In the genomic region with DNA sequence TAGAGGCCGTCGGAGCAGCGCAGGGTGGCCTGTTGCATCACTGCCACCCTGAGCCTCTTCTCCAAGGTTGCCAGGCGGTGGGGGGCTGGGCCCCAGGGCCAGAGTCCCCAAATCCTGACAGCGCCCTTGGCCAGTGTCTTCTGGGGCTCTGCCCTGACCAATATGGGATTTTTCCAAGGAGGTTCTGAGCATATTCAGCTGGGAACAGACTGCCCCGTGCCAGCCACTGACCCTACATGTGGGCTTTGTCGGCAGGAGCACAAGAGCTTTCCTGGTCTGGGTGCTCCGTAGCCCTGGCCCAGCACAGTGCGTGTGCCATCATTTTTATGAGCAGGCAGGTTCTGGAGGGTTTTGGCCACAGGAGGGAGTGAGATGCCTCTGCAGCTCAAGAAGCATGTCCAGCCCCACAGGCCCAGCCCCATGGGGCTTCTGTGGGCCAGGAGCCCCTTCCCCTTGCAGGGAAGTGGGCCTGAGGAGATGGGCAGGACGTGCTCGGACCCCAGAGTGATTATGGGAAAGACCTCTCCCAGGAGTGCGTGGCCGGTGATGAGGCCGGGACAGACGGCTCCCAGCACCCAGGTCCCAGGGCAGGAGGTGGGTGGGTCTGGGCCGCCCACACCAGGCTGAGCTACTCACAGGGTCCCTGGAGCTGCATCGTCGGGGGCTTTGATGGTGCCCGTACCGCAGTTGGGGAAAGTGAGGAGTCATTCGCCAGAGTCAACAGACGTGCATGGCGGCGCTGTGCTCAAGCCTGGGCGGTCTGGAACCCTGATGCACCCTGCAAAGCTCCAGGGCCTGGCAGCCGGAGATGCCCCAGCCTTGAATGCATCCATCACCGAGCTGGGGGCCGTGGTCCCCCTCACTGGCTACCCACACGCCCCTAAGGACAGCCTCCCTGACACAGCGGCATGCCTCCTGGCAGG, we compare ENCODE assay signal across 12 cellular contexts.
DNase-seq lines count a peak whose midpoint lies in the region; ATAC-seq and TF ChIP-seq lines count a peak whose summit lies in the region.
"Had no signal": no experiment of that assay in that cellular context is flagged by ENCODE, and none has a peak within 500 bp of the region (broad histone marks: within the 10 kb centered on the region; RNA-seq: fewer than 3 reads in every experiment).

No MANE protein-coding gene starts in this region.

- H3K27ac ChIP-seq in right cardiac atrium (ENCODE audit: low read length) (peak overlapping the region; percentile 87), stomach smooth muscle (ENCODE audit: low read length) (peak overlapping the region; percentile 99)

- peak overlapping the region in 1 of 2 donors; percentile 37 for H3K9ac ChIP-seq in stomach smooth muscle (ENCODE audit: low read length in 2 of 2)

- no peaks in the 10 kb centered on the region for H3K9me3 Mint-ChIP-seq in effector memory CD8-positive, alpha-beta T cell
- H3K9me3 Mint-ChIP-seq: activated naive CD4-positive, alpha-beta T cell treated with anti-CD3 and anti-CD28 coated beads, Interleukin-2, amount 50 U/mL, for 24 hours; stimulated activated naive CD8-positive, alpha-beta T cell treated with anti-CD3 and anti-CD28 coated beads, Interleukin-15, Interleukin-2, amounts not matched to agents 100 ng/mL and 50 ng/mL, for 24 hours had no signal

- WGBS in right cardiac atrium = 71% methylated on average over 30 of the region's 30 CpGs

- no peak overlapping the region for H3K27ac Mint-ChIP-seq in effector memory CD8-positive, alpha-beta T cell
- H3K27ac Mint-ChIP-seq: activated naive CD4-positive, alpha-beta T cell treated with anti-CD3 and anti-CD28 coated beads, Interleukin-2, amount 50 U/mL, for 24 hours; stimulated activated naive CD8-positive, alpha-beta T cell treated with anti-CD3 and anti-CD28 coated beads, Interleukin-15, Interleukin-2, amounts not matched to agents 100 ng/mL and 50 ng/mL, for 24 hours had no signal

- H3K27me3 ChIP-seq in right cardiac atrium (ENCODE audit: control insufficient read depth, insufficient read depth) (no peaks in the 10 kb centered on the region), stomach smooth muscle (ENCODE audit: control insufficient read depth in 1 of 2, insufficient read depth in 2 of 2, low read length in 2 of 2) (no peaks in the 10 kb centered on the region)

- H3K4me3 Mint-ChIP-seq in effector memory CD8-positive, alpha-beta T cell = no peak overlapping the region
- H3K4me3 Mint-ChIP-seq: activated naive CD4-positive, alpha-beta T cell treated with anti-CD3 and anti-CD28 coated beads, Interleukin-2, amount 50 U/mL, for 24 hours; stimulated activated naive CD8-positive, alpha-beta T cell treated with anti-CD3 and anti-CD28 coated beads, Interleukin-15, Interleukin-2, amounts not matched to agents 100 ng/mL and 50 ng/mL, for 24 hours had no signal

- no peaks in the 10 kb centered on the region for H3K9me3 ChIP-seq in right cardiac atrium (ENCODE audit: control insufficient read depth, low read length)
- no peaks in the 10 kb centered on the region for H3K9me3 ChIP-seq in stomach smooth muscle (ENCODE audit: control insufficient read depth in 2 of 2, low read length in 2 of 2)

- no peaks in the 10 kb centered on the region for H3K36me3 Mint-ChIP-seq in effector memory CD8-positive, alpha-beta T cell (ENCODE audit: insufficient read depth)
- H3K36me3 Mint-ChIP-seq: activated naive CD4-positive, alpha-beta T cell treated with anti-CD3 and anti-CD28 coated beads, Interleukin-2, amount 50 U/mL, for 24 hours had no signal

- ATAC-seq in right cardiac atrium = no peak
- ATAC-seq in effector memory CD8-positive, alpha-beta T cell (replicated peaks) = no peak

- H3K27me3 Mint-ChIP-seq in effector memory CD8-positive, alpha-beta T cell = peaks cover 0 to 8% of the 10 kb centered on the region in 2 donors
- H3K27me3 Mint-ChIP-seq: activated naive CD4-positive, alpha-beta T cell treated with anti-CD3 and anti-CD28 coated beads, Interleukin-2, amount 50 U/mL, for 24 hours; stimulated activated naive CD8-positive, alpha-beta T cell treated with anti-CD3 and anti-CD28 coated beads, Interleukin-15, Interleukin-2, amounts not matched to agents 100 ng/mL and 50 ng/mL, for 24 hours had no signal

- intact Hi-C loops in right cardiac atrium (cut with DNase I) = loop anchor here in 2 of 4 donors (5.0 to 10.0 kb wide), 2 partner anchors 71 to 74 kb away; a partner anchor contains a TSS

- peaks cover 0 to 4% of the 10 kb centered on the region in 2 donors for H3K4me1 Mint-ChIP-seq in effector memory CD8-positive, alpha-beta T cell (ENCODE audit: low read depth in 2 of 2)

- DNase-seq in astrocyte of the spinal cord (ENCODE audit: low read depth, low spot score) (no peak), right cardiac atrium (peak; percentile 37 to 76 (median 71)), RKO (ENCODE audit: low spot score) (no peak), mesenteric fat pad (ENCODE audit: low spot score) (no peak)
- DNase-seq in stimulated activated CD4-positive, alpha-beta T cell treated with anti-CD3 and anti-CD28 coated beads, Interleukin-2, amount 100 ng/mL, for 24 hours = no peak
- DNase-seq in effector memory CD8-positive, alpha-beta T cell = no peak
- DNase-seq: EL, T1000 had no signal

- no peaks in the 10 kb centered on the region for H3K36me3 ChIP-seq in stomach smooth muscle (ENCODE audit: control insufficient read depth in 2 of 2, insufficient read depth in 2 of 2, low read length in 2 of 2)

- TF ChIP-seq CTCF in GM12873 (IDR thresholded peaks at IDR 0.05; ENCODE audit: insufficient read depth, low read depth, low read length, missing control alignments) = peak; percentile 18
- TF ChIP-seq CTCF in astrocyte of the spinal cord (IDR thresholded peaks at IDR 0.05; ENCODE audit: low read depth, low read length) = peak; percentile 39

- H3K4me3 ChIP-seq in astrocyte of the spinal cord (ENCODE audit: low read depth, low read length) (no peak overlapping the region), right cardiac atrium (ENCODE audit: low read length) (no peak overlapping the region), stomach smooth muscle (ENCODE audit: low read length in 2 of 2) (peak overlapping the region in 1 of 2 donors; percentile 40)

- in situ Hi-C loops in astrocyte of the spinal cord (cut with HindIII; ENCODE audit: low sequenced_read_pairs) = no loop called here

- H3K4me1 ChIP-seq in right cardiac atrium (ENCODE audit: control insufficient read depth, insufficient read depth, low read length) (peaks cover 14% of the 10 kb centered on the region), stomach smooth muscle (ENCODE audit: control insufficient read depth, insufficient read depth, low read length) (peaks cover 61% of the 10 kb centered on the region)

Comparison
In these comparisons a context has a peak if more than half of its experiments do, and no peak if none do; other contexts are left out.
1. DNase-seq: peak in right cardiac atrium (3 of 3); none in astrocyte of the spinal cord (single experiment), RKO (single experiment), mesenteric fat pad (single experiment), stimulated activated CD4-positive, alpha-beta T cell treated with anti-CD3 and anti-CD28 coated beads, Interleukin-2, amount 100 ng/mL, for 24 hours (0 of 2) and effector memory CD8-positive, alpha-beta T cell (0 of 3).